In the genomic region with DNA sequence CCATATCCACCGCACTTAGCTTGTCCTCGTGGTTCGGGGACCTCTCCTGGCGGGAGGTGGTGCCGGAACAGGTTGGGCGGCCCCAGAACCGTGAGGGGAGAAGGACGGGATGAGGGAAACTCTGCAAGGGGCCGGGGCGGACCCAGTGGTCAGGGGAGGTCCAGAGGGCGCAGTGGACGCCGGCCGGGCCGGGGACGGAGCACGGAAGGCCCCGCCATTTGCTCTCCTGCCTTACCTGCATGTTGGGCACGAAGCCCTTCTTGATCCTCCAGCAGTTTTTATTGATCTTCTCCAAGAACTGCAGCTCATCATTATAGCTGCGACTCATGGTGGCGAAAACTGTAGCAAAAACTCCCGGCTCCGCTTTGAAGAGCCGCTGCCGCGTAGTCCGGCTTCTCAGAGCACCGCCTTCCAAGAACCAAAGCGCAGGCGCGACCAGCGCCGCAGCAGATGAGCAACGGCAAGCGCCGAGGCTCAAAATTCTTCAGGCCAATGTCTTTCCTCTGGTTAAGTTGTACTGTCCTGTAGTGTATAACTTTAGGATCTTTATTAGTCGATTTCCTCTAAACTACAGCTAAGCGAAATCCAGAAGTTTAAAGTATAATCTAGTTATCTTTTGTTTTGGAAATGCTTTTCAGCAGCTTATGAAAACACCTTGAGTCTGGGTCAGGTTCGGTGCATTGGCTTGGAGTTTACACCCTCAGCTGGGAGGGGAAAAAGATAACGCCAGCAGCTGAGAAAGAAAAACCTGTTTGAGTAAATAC, we compare ENCODE assay signal across 8 cellular contexts. TPM values are rescaled to one million over a fixed set of nuclear protein-coding genes. Genes with fewer than 3 reads are reported as not detected.
DNase-seq lines count a peak whose midpoint lies in the region; ATAC-seq and TF ChIP-seq lines count a peak whose summit lies in the region.

Gene RTCB, minus strand, starts transcription at position 419 of the 764 bp plus-strand sequence. Its CDS starts 91 bp downstream, at position 328.

- peak; percentile 49 for ATAC-seq in GM18870 (IDR thresholded peaks at IDR 0.05; ENCODE audit: unreplicated experiment)

- no peaks in the 10 kb centered on the region for H3K27me3 ChIP-seq in HL-60 (ENCODE audit: insufficient read depth, poor library complexity, severe bottlenecking)

- H3K4me3 ChIP-seq in HL-60 (replicated peaks; ENCODE audit: insufficient read depth, low read length) (peak within 1 kb of the TSS; percentile 85), lower leg skin (ENCODE audit: low read depth, poor library complexity, severe bottlenecking) (peak within 1 kb of the TSS; percentile 96)

- intact Hi-C loops in lower leg skin (cut with DNase I; ENCODE audit: low total_unique reads): no loop called here

- TF ChIP-seq POLR2A in lower leg skin (IDR thresholded peaks at IDR 0.05): no peak

- TF ChIP-seq CTCF in HL-60 (IDR thresholded peaks at IDR 0.05; ENCODE audit: insufficient read depth, low read length) (no peak), lower leg skin (IDR thresholded peaks at IDR 0.05) (no peak)

- peak within 1 kb of the TSS; percentile 63 for H3K27ac ChIP-seq in HL-60 (replicated peaks)

- DNase-seq in ACHN: peak; percentile 89
- DNase-seq in HL-60 (ENCODE audit: low read depth in 1 of 2, low spot score in 1 of 2): peak; percentile 75 to 89
- DNase-seq in NK-92 (lab: John Stamatoyannopoulos, UW; ENCODE audit: unreplicated experiment): peak; percentile 19
- peak; percentile 98 for DNase-seq in activated CD8-positive, alpha-beta memory T cell treated with anti-CD3 and anti-CD28 coated beads for 24 hours
- peak; percentile 89 for DNase-seq in effector CD4-positive, alpha-beta T cell
- DNase-seq in lower leg skin (ENCODE audit: low spot score in 2 of 2): peak; percentile 87 to 98
- peak; percentile 95 for DNase-seq in stimulated activated CD4-positive, alpha-beta T cell treated with anti-CD3 and anti-CD28 coated beads, Interleukin-4, amount 100 ng/mL, for 24 hours

- in situ Hi-C loops in ACHN (cut with HindIII; ENCODE audit: low pct_ligation_motif_present, low pct_unique_long_range_greater_than_20kb, low sequenced_read_pairs): no loop called here

- WGBS in lower leg skin, 2 donors: 1 to 2% methylated on average over 31 to 39 of the region's 40 CpGs

RNA-seq across cellular contexts. Expression of gene RTCB, which starts in this region (rescaled TPM):
- total RNA-seq in lower leg skin: 100 to 1,000 TPM in 3 of 4 donors, 10 to 100 TPM in 1; 99.6 to 113 (median 102) TPM

Comparison
In these comparisons a context has a peak if more than half of its experiments do, and no peak if none do; other contexts are left out.
1. Peak in every context shown above with its lines: DNase-seq, ATAC-seq, H3K4me3 ChIP-seq and H3K27ac ChIP-seq.
2. DNase-seq: peak in every context shown above with its lines; median percentile 98 in activated CD8-positive, alpha-beta memory T cell treated with anti-CD3 and anti-CD28 coated beads for 24 hours; 95 in stimulated activated CD4-positive, alpha-beta T cell treated with anti-CD3 and anti-CD28 coated beads, Interleukin-4, amount 100 ng/mL, for 24 hours; 92 in lower leg skin; 89 in ACHN; 89 in effector CD4-positive, alpha-beta T cell; 82 in HL-60; 19 in NK-92.